ENCODE assay signal across 14 cellular contexts in genomic region chr17:14011740-14012405, GRCh38.
"Had no signal": no experiment of that assay in that cellular context is flagged by ENCODE, and none has a peak within 500 bp of the region (broad histone marks: within the 10 kb centered on the region; RNA-seq: fewer than 3 reads in every experiment).

No MANE protein-coding gene starts in this region.

- FAIRE-seq: frontal cortex, keratinocyte had no signal

- H3K4me3 ChIP-seq: ascending aorta, cardiac muscle cell, coronary artery, lung had no signal

- H3K36me3 ChIP-seq: ascending aorta, cardiac muscle cell had no signal

- H3K27ac ChIP-seq: ascending aorta, cardiac muscle cell, coronary artery had no signal

- ATAC-seq: naive thymus-derived CD8-positive, alpha-beta T cell had no signal

- DNase-seq: activated CD4-positive, alpha-beta memory T cell treated with anti-CD3 and anti-CD28 coated beads, Interleukin-2, amount 10 ng/mL, durations not matched to agents 7 days and 5 days; activated CD8-positive, alpha-beta memory T cell treated with anti-CD3 and anti-CD28 coated beads, Interleukin-2, amount 50 U/mL, for 48 hours; activated naive CD4-positive, alpha-beta T cell; effector CD4-positive, alpha-beta T cell; naive thymus-derived CD8-positive, alpha-beta T cell; stimulated activated CD4-positive, alpha-beta T cell treated with anti-CD3 and anti-CD28 coated beads, Interleukin-2, amount 100 ng/mL, for 48 hours; stimulated activated CD8-positive, alpha-beta memory T cell treated with anti-CD3 and anti-CD28 coated beads, Interleukin-4, amount 100 ng/mL, for 48 hours; T-helper 9 cell had no signal

- H3K9me3 ChIP-seq: ascending aorta had no signal

- H3K27me3 ChIP-seq: ascending aorta had no signal
